Comparison of ENCODE assay signal across 8 cellular contexts in genomic region chr22:30005213-30005857, GRCh38.
DNase-seq lines count a peak whose midpoint lies in the region; ATAC-seq, FAIRE-seq and TF ChIP-seq lines count a peak whose summit lies in the region.

No MANE protein-coding gene starts in this region.

- peak; percentile 71 for DNase-seq in COLO829 (ENCODE audit: low spot score)
- DNase-seq in HTR-8/SVneo (ENCODE audit: insufficient read length, low spot score): peak; percentile 52
- DNase-seq in RPMI7951 (ENCODE audit: low read depth): peak; percentile 53
- peak; percentile 46 for DNase-seq in activated T-helper 2 cell treated with anti-CD3 and anti-CD28 coated beads, Interferon-gamma antibody, Interleukin-2, Interleukin-4, amounts not matched to agents 10 μg/mL and 5 μg/mL and 100 μg/mL, durations not matched to agents 14 hours and 24 hours and 36 hours (ENCODE audit: low spot score)
- DNase-seq in fibroblast of villous mesenchyme (ENCODE audit: low read depth): peak; percentile 77
- DNase-seq in omental fat pad (ENCODE audit: low spot score): peak; percentile 85
- peak; percentile 73 to 92 for DNase-seq in tibial nerve (ENCODE audit: low spot score in 2 of 2)

- FAIRE-seq in HTR-8/SVneo (lab: Jason Lieb, UNC): no peak

- intact Hi-C loops in activated T-helper 2 cell treated with anti-CD3 and anti-CD28 coated beads, Interferon-gamma antibody, Interleukin-2, Interleukin-4, amounts not matched to agents 10 μg/mL and 5 μg/mL and 100 μg/mL, durations not matched to agents 14 hours and 24 hours and 36 hours (cut with micrococcal nuclease): loop anchor here (10.0 kb wide), 4 partner anchors 121 to 381 kb away; partner anchors contain the start of gene MTMR3

- no peak overlapping the region for H3K4me3 Mint-ChIP-seq in activated T-helper 2 cell treated with anti-CD3 and anti-CD28 coated beads, Interferon-gamma antibody, Interleukin-2, Interleukin-4, amounts not matched to agents 10 μg/mL and 5 μg/mL and 100 μg/mL, durations not matched to agents 14 hours and 24 hours and 36 hours (ENCODE audit: low read depth)

- H3K4me3 ChIP-seq in fibroblast of villous mesenchyme (ENCODE audit: low read depth, low read length) (no peak overlapping the region), tibial nerve (no peak overlapping the region)

- H3K27ac ChIP-seq in tibial nerve: no peak overlapping the region

- no peak for TF ChIP-seq EP300 in tibial nerve (IDR thresholded peaks at IDR 0.05)

- no peak for TF ChIP-seq POLR2A in tibial nerve (IDR thresholded peaks at IDR 0.05)

- H3K27me3 ChIP-seq in tibial nerve: no peaks in the 10 kb centered on the region

- H3K9me3 Mint-ChIP-seq in activated T-helper 2 cell treated with anti-CD3 and anti-CD28 coated beads, Interferon-gamma antibody, Interleukin-2, Interleukin-4, amounts not matched to agents 10 μg/mL and 5 μg/mL and 100 μg/mL, durations not matched to agents 14 hours and 24 hours and 36 hours: no peaks in the 10 kb centered on the region

- H3K4me1 ChIP-seq in tibial nerve: peaks cover 0 to 9% (median 0%) of the 10 kb centered on the region in 4 donors

- TF ChIP-seq CTCF in fibroblast of villous mesenchyme (IDR thresholded peaks at IDR 0.05; ENCODE audit: insufficient read depth, low read depth, low read length) (peak; percentile 99), omental fat pad (IDR thresholded peaks at IDR 0.05) (peak in 2 of 3 donors; percentile 34 to 83), tibial nerve (IDR thresholded peaks at IDR 0.05) (peak; percentile 81 to 96 (median 91))

- H3K27me3 Mint-ChIP-seq in activated T-helper 2 cell treated with anti-CD3 and anti-CD28 coated beads, Interferon-gamma antibody, Interleukin-2, Interleukin-4, amounts not matched to agents 10 μg/mL and 5 μg/mL and 100 μg/mL, durations not matched to agents 14 hours and 24 hours and 36 hours (ENCODE audit: low read depth): no peaks in the 10 kb centered on the region

- H3K9me3 ChIP-seq in tibial nerve: no peaks in the 10 kb centered on the region

- WGBS in tibial nerve, 2 donors: 26 to 47% methylated on average over 3 of the region's 3 CpGs

- H3K36me3 Mint-ChIP-seq in activated T-helper 2 cell treated with anti-CD3 and anti-CD28 coated beads, Interferon-gamma antibody, Interleukin-2, Interleukin-4, amounts not matched to agents 10 μg/mL and 5 μg/mL and 100 μg/mL, durations not matched to agents 14 hours and 24 hours and 36 hours (ENCODE audit: low read depth): peaks cover 31% of the 10 kb centered on the region

- peaks cover 13% of the 10 kb centered on the region for H3K4me1 Mint-ChIP-seq in activated T-helper 2 cell treated with anti-CD3 and anti-CD28 coated beads, Interferon-gamma antibody, Interleukin-2, Interleukin-4, amounts not matched to agents 10 μg/mL and 5 μg/mL and 100 μg/mL, durations not matched to agents 14 hours and 24 hours and 36 hours (ENCODE audit: low read depth)

- no peak overlapping the region for H3K27ac Mint-ChIP-seq in activated T-helper 2 cell treated with anti-CD3 and anti-CD28 coated beads, Interferon-gamma antibody, Interleukin-2, Interleukin-4, amounts not matched to agents 10 μg/mL and 5 μg/mL and 100 μg/mL, durations not matched to agents 14 hours and 24 hours and 36 hours

- peaks cover 0 to 59% (median 10%) of the 10 kb centered on the region in 3 donors for H3K36me3 ChIP-seq in tibial nerve

- ATAC-seq in omental fat pad (ENCODE audit: low FRiP score): peak; percentile 75
- ATAC-seq in GM19351 (IDR thresholded peaks at IDR 0.05; ENCODE audit: unreplicated experiment): no peak
